ENCODE assay signal across 27 cellular contexts in the genomic region with DNA sequence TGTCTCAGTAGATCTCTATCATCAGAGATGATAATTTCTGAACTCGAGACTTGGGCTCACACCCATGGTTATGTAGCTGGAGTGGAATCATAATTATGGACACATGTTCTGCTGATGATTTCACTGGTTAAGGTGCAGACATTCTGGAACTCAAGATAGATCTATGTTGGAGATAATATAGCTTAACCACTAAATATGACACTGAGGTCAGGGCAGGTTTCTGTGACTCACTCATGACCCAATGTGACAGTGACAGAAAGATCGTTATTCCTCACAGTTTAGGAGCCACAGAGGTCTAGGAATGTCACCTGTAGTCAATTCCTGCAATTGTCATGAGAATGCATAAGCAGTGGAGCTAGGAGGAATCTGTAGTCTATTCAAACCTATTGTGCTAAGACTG.
A peak's percentile ranks its signal among the peaks of the same experiment; 100 is the strongest.
DNase-seq lines count a peak whose midpoint lies in the region; ATAC-seq, FAIRE-seq and TF ChIP-seq lines count a peak whose summit lies in the region.
"Had no signal": no experiment of that assay in that cellular context is flagged by ENCODE, and none has a peak within 500 bp of the region (broad histone marks: within the 10 kb centered on the region; RNA-seq: fewer than 3 reads in every experiment).

No MANE protein-coding gene starts in this region.

- ATAC-seq in GM18511 (IDR thresholded peaks at IDR 0.05; ENCODE audit: unreplicated experiment) (peak; percentile 64), HG02588 (IDR thresholded peaks at IDR 0.05; ENCODE audit: unreplicated experiment) (peak; percentile 35), HG03342 (IDR thresholded peaks at IDR 0.05; ENCODE audit: unreplicated experiment) (peak; percentile 52), Right ventricle myocardium superior (ENCODE audit: poor library complexity) (no peak), left lung (no peak)
- ATAC-seq: activated naive CD4-positive, alpha-beta T cell treated with anti-CD3 and anti-CD28 coated beads, Interleukin-2, amount 50 U/mL, for 72 hours; esophagus mucosa; foreskin keratinocyte; GM23338 had no signal

- no peak for FAIRE-seq in RCC 7860 (lab: Jason Lieb, UNC)

- H3K4me3 ChIP-seq in left lung: no peak overlapping the region
- H3K4me3 ChIP-seq in SJCRH30: no peak overlapping the region
- H3K4me3 ChIP-seq: cardiac muscle cell, coronary artery, GM23338, prostate gland, sigmoid colon, stomach, tibial artery had no signal

- DNase-seq in RCC 7860 (ENCODE audit: low spot score) (peak; percentile 68), LoVo (ENCODE audit: low spot score) (no peak), Right ventricle myocardium superior (no peak), left lung (no peak), SJCRH30 (no peak)
- DNase-seq: activated CD4-positive, alpha-beta T cell treated with anti-CD3 and anti-CD28 coated beads, Interleukin-2, amount 50 U/mL, for 1 hour; aorta; C1 segment of cervical spinal cord; Caco-2; foreskin keratinocyte; NCI-H2081; NCI-H226; sigmoid colon; stimulated activated CD4-positive, alpha-beta T cell treated with anti-CD3 and anti-CD28 coated beads, Interleukin-15, amount 100 ng/mL, for 24 hours; stimulated activated CD8-positive, alpha-beta memory T cell treated with anti-CD3 and anti-CD28 coated beads, Interleukin-4, amount 100 ng/mL, for 48 hours; stomach; T-helper 9 cell; tibial artery had no signal

- intact Hi-C loops in Right ventricle myocardium superior (cut with DNase I) (no loop called here), left lung (cut with DNase I) (no loop called here)

- H3K9me3 ChIP-seq in left lung (no peaks in the 10 kb centered on the region), SJCRH30 (replicated peaks) (no peaks in the 10 kb centered on the region)
- H3K9me3 ChIP-seq: Caco-2, prostate gland, sigmoid colon, stomach, tibial artery had no signal

- H3K27ac ChIP-seq in left lung: no peak overlapping the region
- H3K27ac ChIP-seq in SJCRH30: no peak overlapping the region
- H3K27ac ChIP-seq: cardiac muscle cell, coronary artery, foreskin keratinocyte, sigmoid colon, stomach, tibial artery had no signal

- TF ChIP-seq CTCF in left lung (IDR thresholded peaks at IDR 0.05): no peak

- H3K27me3 ChIP-seq in left lung: no peaks in the 10 kb centered on the region
- H3K27me3 ChIP-seq in SJCRH30: no peaks in the 10 kb centered on the region
- H3K27me3 ChIP-seq: cardiac muscle cell, foreskin keratinocyte, sigmoid colon, stomach, tibial artery had no signal

- H3K36me3 ChIP-seq in left lung (no peaks in the 10 kb centered on the region), SJCRH30 (no peaks in the 10 kb centered on the region)
- H3K36me3 ChIP-seq: cardiac muscle cell, prostate gland, sigmoid colon, stomach, tibial artery had no signal

- no peaks in the 10 kb centered on the region for H3K4me1 ChIP-seq in left lung
- no peaks in the 10 kb centered on the region for H3K4me1 ChIP-seq in SJCRH30
- H3K4me1 ChIP-seq: Caco-2, foreskin keratinocyte, prostate gland, sigmoid colon, stomach, tibial artery had no signal

Comparison
In these comparisons a context has a peak if more than half of its experiments do, and no peak if none do; other contexts are left out.
1. ATAC-seq: peak in GM18511 (single experiment), HG02588 (single experiment) and HG03342 (single experiment); none in Right ventricle myocardium superior (single experiment) and left lung (single experiment).